Comparison of ENCODE assay signal across 30 cellular contexts in the genomic region with DNA sequence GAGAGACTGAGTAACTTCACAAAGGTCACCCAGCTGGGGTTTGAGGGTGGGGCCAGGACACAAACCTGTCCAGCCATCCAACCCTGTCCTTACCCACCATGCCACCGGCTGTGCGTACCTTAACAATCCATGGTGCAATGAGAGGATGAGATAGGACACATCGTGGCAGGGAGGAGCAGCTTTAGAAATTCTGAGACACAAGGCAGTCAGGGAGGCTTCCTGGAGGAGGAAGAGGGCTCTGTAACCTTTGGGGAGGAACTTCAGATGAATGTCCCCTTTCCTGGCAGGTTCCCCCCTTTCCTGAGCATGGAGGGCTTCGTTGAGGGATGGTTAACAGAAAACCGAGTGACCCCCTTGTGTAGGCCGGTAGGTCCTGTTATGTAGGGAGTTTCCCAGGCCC.
"Had no signal": no experiment of that assay in that cellular context is flagged by ENCODE, and none has a peak within 500 bp of the region (broad histone marks: within the 10 kb centered on the region; RNA-seq: fewer than 3 reads in every experiment).

No MANE protein-coding gene starts in this region.

- H3K4me1 ChIP-seq: ascending aorta, breast epithelium, esophagus muscularis mucosa, foreskin keratinocyte, gastroesophageal sphincter had no signal

- H3K27me3 Mint-ChIP-seq: activated CD8-positive, alpha-beta T cell treated with anti-CD3 and anti-CD28 coated beads for 36 hours; activated naive CD4-positive, alpha-beta T cell treated with anti-CD3 and anti-CD28 coated beads, Interleukin-2, amount 10 ng/mL, durations not matched to agents 7 days and 5 days; activated naive CD8-positive, alpha-beta T cell treated with anti-CD3 and anti-CD28 coated beads, Interleukin-2, amount 10 ng/mL, durations not matched to agents 7 days and 5 days; brain; central memory CD8-positive, alpha-beta T cell had no signal

- H3K9me3 ChIP-seq: ascending aorta, breast epithelium, esophagus muscularis mucosa, gastroesophageal sphincter, heart right ventricle had no signal

- DNase-seq: activated B cell treated with CpG ODN at 0.5 μM for 24 hours; activated CD4-positive, alpha-beta T cell treated with anti-CD3 and anti-CD28 coated beads for 48 hours; activated CD4-positive, alpha-beta T cell treated with anti-CD3 and anti-CD28 coated beads, Interleukin-2, amount 50 U/mL, for 1 hour; activated CD4-positive, alpha-beta T cell treated with anti-CD3 and anti-CD28 coated beads, Interleukin-2, amount 50 U/mL, for 48 hours; activated CD8-positive, alpha-beta memory T cell treated with anti-CD3 and anti-CD28 coated beads for 24 hours; activated CD8-positive, alpha-beta T cell treated with anti-CD3 and anti-CD28 coated beads for 36 hours; activated effector memory CD4-positive, alpha-beta T cell treated with anti-CD3 and anti-CD28 coated beads, Interleukin-2, amount 50 U/mL, for 16 hours; activated naive CD4-positive, alpha-beta T cell treated with anti-CD3 and anti-CD28 coated beads, Interleukin-2, amount 10 ng/mL, durations not matched to agents 7 days and 5 days; activated naive CD8-positive, alpha-beta T cell treated with anti-CD3 and anti-CD28 coated beads, Interleukin-2, amount 10 ng/mL, durations not matched to agents 7 days and 5 days; activated T-cell treated with anti-CD3 and anti-CD28 coated beads, Interleukin-2, amount 50 U/mL, for 4 hours; dorsolateral prefrontal cortex; effector memory CD4-positive, alpha-beta T cell; endodermal cell; erythroblast; foreskin keratinocyte; heart right ventricle; T-helper 2 cell had no signal

- H3K4me3 Mint-ChIP-seq: activated B cell treated with CpG ODN at 0.5 μM for 24 hours; activated CD8-positive, alpha-beta T cell treated with anti-CD3 and anti-CD28 coated beads for 36 hours; activated naive CD4-positive, alpha-beta T cell treated with anti-CD3 and anti-CD28 coated beads, Interleukin-2, amount 10 ng/mL, durations not matched to agents 7 days and 5 days; activated naive CD8-positive, alpha-beta T cell treated with anti-CD3 and anti-CD28 coated beads, Interleukin-2, amount 10 ng/mL, durations not matched to agents 7 days and 5 days; activated T-cell treated with anti-CD3 and anti-CD28 coated beads, Interleukin-2, amount 50 U/mL, for 4 hours; activated T-helper 1 cell treated with anti-CD3 and anti-CD28 coated beads, Interleukin-12 subunit alpha, Interleukin-12 subunit beta, Interleukin-2, Interleukin-4 antibody, amounts not matched to agents 30 ng/mL and 10 ng/mL and 1 ng/mL, durations not matched to agents 14 hours and 24 hours and 36 hours; brain; central memory CD8-positive, alpha-beta T cell; dendritic cell treated with granulocyte-macrophage colony-stimulating factor and Interleukin-4, amounts not matched to agents 40 ng/mL and 50 ng/mL, for 4 days; endodermal cell had no signal

- H3K36me3 Mint-ChIP-seq: activated naive CD4-positive, alpha-beta T cell treated with anti-CD3 and anti-CD28 coated beads, Interleukin-2, amount 10 ng/mL, durations not matched to agents 7 days and 5 days; activated naive CD4-positive, alpha-beta T cell treated with anti-CD3 and anti-CD28 coated beads, Interleukin-2, amount 50 U/mL, for 72 hours; activated naive CD8-positive, alpha-beta T cell treated with anti-CD3 and anti-CD28 coated beads, Interleukin-2, amount 10 ng/mL, durations not matched to agents 7 days and 5 days had no signal

- H3K27ac Mint-ChIP-seq: activated B cell treated with CpG ODN at 0.5 μM for 24 hours; activated CD8-positive, alpha-beta T cell treated with anti-CD3 and anti-CD28 coated beads for 36 hours; activated naive CD4-positive, alpha-beta T cell treated with anti-CD3 and anti-CD28 coated beads, Interleukin-2, amount 10 ng/mL, durations not matched to agents 7 days and 5 days; activated naive CD4-positive, alpha-beta T cell treated with anti-CD3 and anti-CD28 coated beads, Interleukin-2, amount 50 U/mL, for 72 hours; activated naive CD8-positive, alpha-beta T cell treated with anti-CD3 and anti-CD28 coated beads, Interleukin-2, amount 10 ng/mL, durations not matched to agents 7 days and 5 days; activated T-helper 1 cell treated with anti-CD3 and anti-CD28 coated beads, Interleukin-12 subunit alpha, Interleukin-12 subunit beta, Interleukin-2, Interleukin-4 antibody, amounts not matched to agents 30 ng/mL and 10 ng/mL and 1 ng/mL, durations not matched to agents 14 hours and 24 hours and 36 hours; activated T-helper 2 cell treated with anti-CD3 and anti-CD28 coated beads, Interferon-gamma antibody, Interleukin-2, Interleukin-4, amounts not matched to agents 10 μg/mL and 5 μg/mL and 100 μg/mL, durations not matched to agents 14 hours and 24 hours and 36 hours; dendritic cell treated with granulocyte-macrophage colony-stimulating factor and Interleukin-4, amounts not matched to agents 40 ng/mL and 50 ng/mL, for 4 days had no signal

- H3K27me3 ChIP-seq: ascending aorta, breast epithelium, dorsolateral prefrontal cortex, esophagus muscularis mucosa, foreskin keratinocyte, gastroesophageal sphincter, heart right ventricle had no signal

- H3K4me3 ChIP-seq: ascending aorta, breast epithelium, coronary artery, dorsolateral prefrontal cortex, esophagus muscularis mucosa, gastroesophageal sphincter, heart right ventricle had no signal

- H3K27ac ChIP-seq: ascending aorta, breast epithelium, coronary artery, esophagus muscularis mucosa, foreskin keratinocyte, gastroesophageal sphincter, heart right ventricle, VCaP had no signal

- H3K4me1 Mint-ChIP-seq: activated B cell treated with CpG ODN at 0.5 μM for 24 hours; activated naive CD4-positive, alpha-beta T cell treated with anti-CD3 and anti-CD28 coated beads, Interleukin-2, amount 10 ng/mL, durations not matched to agents 7 days and 5 days; central memory CD8-positive, alpha-beta T cell had no signal

- ATAC-seq: activated CD4-positive, CD25-positive, alpha-beta regulatory T cell treated with anti-CD3 and anti-CD28 coated beads, Interleukin-2, amount 50 U/mL, for 24 hours; activated CD8-positive, alpha-beta T cell treated with anti-CD3 and anti-CD28 coated beads for 36 hours; activated naive CD4-positive, alpha-beta T cell treated with anti-CD3 and anti-CD28 coated beads, Interleukin-2, amount 50 U/mL, for 72 hours; activated T-cell treated with anti-CD3 and anti-CD28 coated beads, Interleukin-2, amount 50 U/mL, for 4 hours; foreskin keratinocyte; gastroesophageal sphincter; heart right ventricle had no signal

- H3K36me3 ChIP-seq: breast epithelium had no signal

- H3K9me3 Mint-ChIP-seq: activated B cell treated with CpG ODN at 0.5 μM for 24 hours; activated CD8-positive, alpha-beta T cell treated with anti-CD3 and anti-CD28 coated beads for 36 hours; activated naive CD4-positive, alpha-beta T cell treated with anti-CD3 and anti-CD28 coated beads, Interleukin-2, amount 10 ng/mL, durations not matched to agents 7 days and 5 days; activated naive CD4-positive, alpha-beta T cell treated with anti-CD3 and anti-CD28 coated beads, Interleukin-2, amount 50 U/mL, for 72 hours; activated naive CD8-positive, alpha-beta T cell treated with anti-CD3 and anti-CD28 coated beads, Interleukin-2, amount 10 ng/mL, durations not matched to agents 7 days and 5 days; activated T-cell treated with anti-CD3 and anti-CD28 coated beads, Interleukin-2, amount 50 U/mL, for 4 hours; activated T-helper 1 cell treated with anti-CD3 and anti-CD28 coated beads, Interleukin-12 subunit alpha, Interleukin-12 subunit beta, Interleukin-2, Interleukin-4 antibody, amounts not matched to agents 30 ng/mL and 10 ng/mL and 1 ng/mL, durations not matched to agents 14 hours and 24 hours and 36 hours; activated T-helper 2 cell treated with anti-CD3 and anti-CD28 coated beads, Interferon-gamma antibody, Interleukin-2, Interleukin-4, amounts not matched to agents 10 μg/mL and 5 μg/mL and 100 μg/mL, durations not matched to agents 14 hours and 24 hours and 36 hours; central memory CD8-positive, alpha-beta T cell; dendritic cell treated with granulocyte-macrophage colony-stimulating factor and Interleukin-4, amounts not matched to agents 40 ng/mL and 50 ng/mL, for 4 days; endodermal cell had no signal
